Comparison of ENCODE assay signal across 38 cellular contexts in the genomic region with DNA sequence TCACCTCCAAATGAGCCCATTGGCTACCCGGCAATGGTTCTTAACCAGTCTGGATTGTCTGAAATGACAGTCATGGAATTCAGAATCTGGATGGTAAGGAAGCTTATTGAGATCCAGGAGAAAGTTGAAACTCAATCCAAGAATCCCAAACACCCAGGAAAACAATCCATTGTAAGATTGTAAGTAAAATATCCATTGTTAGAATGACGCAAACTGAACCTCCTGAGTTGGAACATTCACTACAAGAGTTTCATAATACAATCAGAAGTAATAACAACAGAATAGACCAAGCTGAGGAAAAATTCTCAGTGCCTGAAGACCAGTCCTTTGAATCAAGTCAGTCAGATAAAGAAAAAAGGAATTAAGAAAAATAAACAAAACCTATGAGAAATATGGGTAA. TPM values are rescaled to one million over a fixed set of nuclear protein-coding genes. Genes with fewer than 3 reads are reported as not detected.
"Had no signal": no experiment of that assay in that cellular context is flagged by ENCODE, and none has a peak within 500 bp of the region (broad histone marks: within the 10 kb centered on the region; RNA-seq: fewer than 3 reads in every experiment).

No MANE protein-coding gene starts in this region.

- H3K27ac Mint-ChIP-seq: mesothelial cell of epicardium; natural killer cell treated with Interleukin-12 subunit alpha and Interleukin-12 subunit beta and Interleukin-15 and Interleukin-18, amount 100 ng/mL, for 72 hours; progenitor cell of endocrine pancreas; stimulated activated effector memory CD8-positive, alpha-beta T cell treated with anti-CD3 and anti-CD28 coated beads, Interleukin-12 subunit alpha, Interleukin-12 subunit beta, amount 100 ng/mL, for 72 hours; type B pancreatic cell had no signal

- H3K4me1 ChIP-seq: esophagus muscularis mucosa, gastrocnemius medialis, left lung, parathyroid adenoma, right atrium auricular region, testis, tibial artery had no signal

- H3K4me2 ChIP-seq: smooth muscle cell had no signal

- H3K36me3 Mint-ChIP-seq: mesothelial cell of epicardium; natural killer cell treated with Interleukin-12 subunit alpha and Interleukin-12 subunit beta and Interleukin-15 and Interleukin-18, amount 100 ng/mL, for 72 hours; stimulated activated effector memory CD8-positive, alpha-beta T cell treated with anti-CD3 and anti-CD28 coated beads, Interleukin-12 subunit alpha, Interleukin-12 subunit beta, amount 100 ng/mL, for 72 hours; type B pancreatic cell had no signal

- H3K27ac ChIP-seq: coronary artery, esophagus muscularis mucosa, gastrocnemius medialis, left lung, parathyroid adenoma, right atrium auricular region, testis, tibial artery had no signal

- DNase-seq: dermis blood vessel endothelial cell; effector memory CD4-positive, alpha-beta T cell; foreskin fibroblast; gastrocnemius medialis; head of caudate nucleus; kidney; left cardiac atrium; left lung; mucosa of descending colon; naive B cell; stimulated activated CD4-positive, alpha-beta T cell treated with anti-CD3 and anti-CD28 coated beads, Interleukin-12 subunit alpha, Interleukin-12 subunit beta, amount 100 ng/mL, for 4 hours; stimulated activated CD4-positive, alpha-beta T cell treated with anti-CD3 and anti-CD28 coated beads, Interleukin-1b, Interleukin-23, amount 100 ng/mL, for 48 hours; stimulated activated CD4-positive, alpha-beta T cell treated with anti-CD3 and anti-CD28 coated beads, Interleukin-4, amount 100 ng/mL, for 24 hours; stimulated activated naive CD4-positive, alpha-beta T cell treated with Interleukin-2 at 50 U/mL for 16 hours; substantia nigra; testis; tibial artery had no signal

- H3K79me2 ChIP-seq: parathyroid adenoma had no signal

- H3K4me1 Mint-ChIP-seq: mesothelial cell of epicardium; naive B cell; neural crest cell; stimulated activated effector memory CD8-positive, alpha-beta T cell treated with anti-CD3 and anti-CD28 coated beads, Interleukin-12 subunit alpha, Interleukin-12 subunit beta, amount 100 ng/mL, for 72 hours had no signal

- H3K27me3 Mint-ChIP-seq: progenitor cell of endocrine pancreas, type B pancreatic cell had no signal

- ATAC-seq: gastrocnemius medialis; left cardiac atrium; left lung; natural killer cell treated with Interleukin-12 subunit alpha and Interleukin-12 subunit beta and Interleukin-15 and Interleukin-18, amount 100 ng/mL, for 72 hours; sciatic nerve; stimulated activated effector memory CD8-positive, alpha-beta T cell treated with anti-CD3 and anti-CD28 coated beads, Interleukin-12 subunit alpha, Interleukin-12 subunit beta, amount 100 ng/mL, for 72 hours had no signal

- H3K36me3 ChIP-seq: esophagus muscularis mucosa, gastrocnemius medialis, left lung, right atrium auricular region, tibial artery had no signal

- H3K4me3 Mint-ChIP-seq: mesothelial cell of epicardium; naive B cell; natural killer cell treated with Interleukin-12 subunit alpha and Interleukin-12 subunit beta and Interleukin-15 and Interleukin-18, amount 100 ng/mL, for 72 hours; neural crest cell; stimulated activated effector memory CD8-positive, alpha-beta T cell treated with anti-CD3 and anti-CD28 coated beads, Interleukin-12 subunit alpha, Interleukin-12 subunit beta, amount 100 ng/mL, for 72 hours; type B pancreatic cell had no signal

- H3K4me3 ChIP-seq: coronary artery, esophagus muscularis mucosa, gastrocnemius medialis, left lung, mucosa of descending colon, right atrium auricular region, smooth muscle cell, testis, tibial artery had no signal

- H2AFZ ChIP-seq: parathyroid adenoma had no signal

- H3K27me3 ChIP-seq: esophagus muscularis mucosa, gastrocnemius medialis, left lung, right atrium auricular region, testis, tibial artery had no signal

- H3K9me3 ChIP-seq: gastrocnemius medialis, mucosa of descending colon, right atrium auricular region, testis, tibial artery had no signal

RNA-seq across cellular contexts. Expression of a gene that starts 22.1 kb away (rescaled TPM):
- total RNA-seq: dermis blood vessel endothelial cell; endothelial cell of umbilical vein; epithelial cell of proximal tubule; fibroblast of lung; gastrocnemius medialis; glomerular endothelial cell; kidney; left cardiac atrium; left lung; lower leg skin; lung microvascular endothelial cell; mesothelial cell of epicardium; mucosa of descending colon; natural killer cell treated with Interleukin-12 subunit alpha and Interleukin-12 subunit beta and Interleukin-15 and Interleukin-18, amount 100 ng/mL, for 72 hours; neural crest cell; osteoblast; progenitor cell of endocrine pancreas; right atrium auricular region; sciatic nerve; smooth muscle cell; urinary bladder had no signal
- polyA plus RNA-seq: endothelial cell of umbilical vein, fibroblast of lung, smooth muscle cell, urinary bladder had no signal

RNA-seq across cellular contexts. Expression of a gene that starts 35.5 kb away (rescaled TPM):
- total RNA-seq: chondrocyte; dermis blood vessel endothelial cell; endothelial cell of umbilical vein; epithelial cell of proximal tubule; esophagus muscularis mucosa; fibroblast of lung; gastrocnemius medialis; glomerular endothelial cell; kidney; left cardiac atrium; left lung; lower leg skin; lung microvascular endothelial cell; mesothelial cell of epicardium; natural killer cell treated with Interleukin-12 subunit alpha and Interleukin-12 subunit beta and Interleukin-15 and Interleukin-18, amount 100 ng/mL, for 72 hours; neural crest cell; osteoblast; progenitor cell of endocrine pancreas; right atrium auricular region; sciatic nerve; smooth muscle cell; testis; urinary bladder had no signal
- polyA plus RNA-seq: endothelial cell of umbilical vein, fibroblast of lung, smooth muscle cell, urinary bladder had no signal

RNA-seq across cellular contexts. Expression of a gene that starts 37.4 kb away (rescaled TPM):
- total RNA-seq: chondrocyte; dermis blood vessel endothelial cell; endothelial cell of umbilical vein; epithelial cell of proximal tubule; esophagus muscularis mucosa; fibroblast of lung; gastrocnemius medialis; glomerular endothelial cell; kidney; left cardiac atrium; left lung; lower leg skin; lung microvascular endothelial cell; mesothelial cell of epicardium; mucosa of descending colon; natural killer cell treated with Interleukin-12 subunit alpha and Interleukin-12 subunit beta and Interleukin-15 and Interleukin-18, amount 100 ng/mL, for 72 hours; neural crest cell; osteoblast; progenitor cell of endocrine pancreas; right atrium auricular region; sciatic nerve; smooth muscle cell; urinary bladder had no signal
- polyA plus RNA-seq: endothelial cell of umbilical vein, fibroblast of lung, smooth muscle cell, urinary bladder had no signal

RNA-seq across cellular contexts. Expression of a gene that starts 41.7 kb away (rescaled TPM):
- total RNA-seq: chondrocyte; dermis blood vessel endothelial cell; endothelial cell of umbilical vein; epithelial cell of proximal tubule; esophagus muscularis mucosa; fibroblast of lung; gastrocnemius medialis; glomerular endothelial cell; kidney; left cardiac atrium; left lung; lower leg skin; lung microvascular endothelial cell; mesothelial cell of epicardium; mucosa of descending colon; natural killer cell treated with Interleukin-12 subunit alpha and Interleukin-12 subunit beta and Interleukin-15 and Interleukin-18, amount 100 ng/mL, for 72 hours; neural crest cell; osteoblast; progenitor cell of endocrine pancreas; right atrium auricular region; sciatic nerve; smooth muscle cell; testis; urinary bladder had no signal
- polyA plus RNA-seq: endothelial cell of umbilical vein, fibroblast of lung, smooth muscle cell, urinary bladder had no signal
